ENCODE assay signal across 1 cellular context in genomic region chr1:1355376-1355775, GRCh38.
TF ChIP-seq lines count a peak whose summit lies in the region.

No MANE protein-coding gene starts in this region.

TF ChIP-seq in HepG2, 621 proteins besides CTCF, POLR2A, EP300 and RAD21:
- TF ChIP-seq ZNF781 (CRISPR knock-in tag; IDR thresholded peaks at IDR 0.05; ENCODE audit: borderline replicate concordance, not compliant biosample characterization) (no peak), ZNF777 (CRISPR knock-in tag; IDR thresholded peaks at IDR 0.05) (peak; percentile 56), PHB2 (IDR thresholded peaks at IDR 0.05; ENCODE audit: partially characterized antibody) (no peak), ZBTB14 (CRISPR knock-in tag; IDR thresholded peaks at IDR 0.05) (peak; percentile 84), ZNF737 (CRISPR knock-in tag; IDR thresholded peaks at IDR 0.05; ENCODE audit: borderline replicate concordance) (no peak), HOXA3 (CRISPR knock-in tag; IDR thresholded peaks at IDR 0.05) (0 out of 2 replicates have a peak, but pooled peaks have one; percentile 28), ZNF775 (CRISPR knock-in tag; IDR thresholded peaks at IDR 0.05; ENCODE audit: borderline replicate concordance) (no peak), ZNF546 (CRISPR knock-in tag; conservative IDR thresholded peaks at IDR 0.05) (no peak), CBFB (CRISPR knock-in tag; IDR thresholded peaks at IDR 0.05) (no peak), DNMT3B (CRISPR knock-in tag; conservative IDR thresholded peaks at IDR 0.05) (no peak), ZSCAN30 (CRISPR knock-in tag; IDR thresholded peaks at IDR 0.05) (no peak), JUND (CRISPR knock-in tag; IDR thresholded peaks at IDR 0.05) (no peak)
- TF ChIP-seq, protein P1, sequence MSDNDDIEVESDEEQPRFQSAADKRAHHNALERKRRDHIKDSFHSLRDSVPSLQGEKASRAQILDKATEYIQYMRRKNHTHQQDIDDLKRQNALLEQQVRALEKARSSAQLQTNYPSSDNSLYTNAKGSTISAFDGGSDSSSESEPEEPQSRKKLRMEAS (IDR thresholded peaks at IDR 0.05), result peak; percentile 68
- TF ChIP-seq, protein P2, sequence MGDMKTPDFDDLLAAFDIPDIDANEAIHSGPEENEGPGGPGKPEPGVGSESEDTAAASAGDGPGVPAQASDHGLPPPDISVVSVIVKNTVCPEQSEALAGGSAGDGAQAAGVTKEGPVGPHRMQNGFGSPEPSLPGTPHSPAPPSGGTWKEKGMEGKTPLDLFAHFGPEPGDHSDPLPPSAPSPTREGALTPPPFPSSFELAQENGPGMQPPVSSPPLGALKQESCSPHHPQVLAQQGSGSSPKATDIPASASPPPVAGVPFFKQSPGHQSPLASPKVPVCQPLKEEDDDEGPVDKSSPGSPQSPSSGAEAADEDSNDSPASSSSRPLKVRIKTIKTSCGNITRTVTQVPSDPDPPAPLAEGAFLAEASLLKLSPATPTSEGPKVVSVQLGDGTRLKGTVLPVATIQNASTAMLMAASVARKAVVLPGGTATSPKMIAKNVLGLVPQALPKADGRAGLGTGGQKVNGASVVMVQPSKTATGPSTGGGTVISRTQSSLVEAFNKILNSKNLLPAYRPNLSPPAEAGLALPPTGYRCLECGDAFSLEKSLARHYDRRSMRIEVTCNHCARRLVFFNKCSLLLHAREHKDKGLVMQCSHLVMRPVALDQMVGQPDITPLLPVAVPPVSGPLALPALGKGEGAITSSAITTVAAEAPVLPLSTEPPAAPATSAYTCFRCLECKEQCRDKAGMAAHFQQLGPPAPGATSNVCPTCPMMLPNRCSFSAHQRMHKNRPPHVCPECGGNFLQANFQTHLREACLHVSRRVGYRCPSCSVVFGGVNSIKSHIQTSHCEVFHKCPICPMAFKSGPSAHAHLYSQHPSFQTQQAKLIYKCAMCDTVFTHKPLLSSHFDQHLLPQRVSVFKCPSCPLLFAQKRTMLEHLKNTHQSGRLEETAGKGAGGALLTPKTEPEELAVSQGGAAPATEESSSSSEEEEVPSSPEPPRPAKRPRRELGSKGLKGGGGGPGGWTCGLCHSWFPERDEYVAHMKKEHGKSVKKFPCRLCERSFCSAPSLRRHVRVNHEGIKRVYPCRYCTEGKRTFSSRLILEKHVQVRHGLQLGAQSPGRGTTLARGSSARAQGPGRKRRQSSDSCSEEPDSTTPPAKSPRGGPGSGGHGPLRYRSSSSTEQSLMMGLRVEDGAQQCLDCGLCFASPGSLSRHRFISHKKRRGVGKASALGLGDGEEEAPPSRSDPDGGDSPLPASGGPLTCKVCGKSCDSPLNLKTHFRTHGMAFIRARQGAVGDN (CRISPR knock-in tag; IDR thresholded peaks at IDR 0.05), result peak; percentile 69
